ENCODE assay signal across 8 cellular contexts in genomic region chr15:80455668-80456442, GRCh38. TPM values are rescaled to one million over a fixed set of nuclear protein-coding genes. Genes with fewer than 3 reads are reported as not detected.
DNase-seq lines count a peak whose midpoint lies in the region; ATAC-seq, FAIRE-seq and TF ChIP-seq lines count a peak whose summit lies in the region.

No MANE protein-coding gene starts in this region.

- intact Hi-C loops in A673 (cut with micrococcal nuclease; ENCODE audit: unreplicated experiment), result loop anchor here (1.0 to 5.0 kb wide), 4 partner anchors 320 to 811 kb away; no protein-coding TSS in a partner anchor
- intact Hi-C loops in left ventricle myocardium superior (cut with micrococcal nuclease), result loop anchor here (2.0 to 10.0 kb wide), 2 partner anchors 321 to 519 kb away; no protein-coding TSS in a partner anchor
- intact Hi-C loops in sigmoid colon (cut with DNase I), result loop anchor here (2.0 to 5.0 kb wide), 4 partner anchors 111 to 515 kb away; no protein-coding TSS in a partner anchor

- H3K9me3 ChIP-seq in A673 (ENCODE audit: low read depth, low read length, poor library complexity, severe bottlenecking) (no peaks in the 10 kb centered on the region), sigmoid colon (no peaks in the 10 kb centered on the region)

- H3K4me1 ChIP-seq in A673 (ENCODE audit: insufficient read depth, low read length, poor library complexity, severe bottlenecking), result no peaks in the 10 kb centered on the region
- peaks cover 0 to 18% (median 9%) of the 10 kb centered on the region in 4 donors for H3K4me1 ChIP-seq in sigmoid colon

- DNase-seq in A673 (ENCODE audit: low spot score) (peak; percentile 66), GM18507 (ENCODE audit: extremely low spot score, insufficient read length, low read depth) (peak; percentile 39), NB4 (ENCODE audit: low read depth) (peak; percentile 73), SW 1271 (lab: John Stamatoyannopoulos, UW) (peak; percentile 27 to 75), amygdala (lab: John Stamatoyannopoulos, UW) (peak in 33 of 56 donors; percentile 9 to 67 (median 31)), left ventricle myocardium superior (peak; percentile 54), sigmoid colon (peak; percentile 74)

- no TSS peak for BruUV-seq in A673 (replicated peaks; lab: Mats Ljungman, UMichigan)

- H3K27ac ChIP-seq in A673 (ENCODE audit: low read depth, low read length, poor library complexity, severe bottlenecking) (no peak overlapping the region), sigmoid colon (no peak overlapping the region)

- H3K36me3 ChIP-seq in A673 (ENCODE audit: insufficient read depth, low read length, poor library complexity, severe bottlenecking) (no peaks in the 10 kb centered on the region), sigmoid colon (peaks cover 0 to 7% (median 0%) of the 10 kb centered on the region in 4 donors)

- H3K27me3 ChIP-seq in A673 (replicated peaks; ENCODE audit: insufficient read depth, low read depth, low read length, poor library complexity) (no peaks in the 10 kb centered on the region), sigmoid colon (no peaks in the 10 kb centered on the region)

- H3K4me3 ChIP-seq in A673 (ENCODE audit: low read depth, low read length, poor library complexity, severe bottlenecking) (no peak overlapping the region), NB4 (ENCODE audit: low read depth, low read length) (no peak overlapping the region), sigmoid colon (no peak overlapping the region)

- no peak for TF ChIP-seq POLR2A in NB4 (IDR thresholded peaks at IDR 0.05; ENCODE audit: extremely low read depth, insufficient read length)
- no peak for TF ChIP-seq POLR2A in sigmoid colon (IDR thresholded peaks at IDR 0.05)

- CTCF ChIA-PET in A673 (lab: Charles Lee), result interaction anchor here (1.1 to 1.4 kb wide), 2 partner anchors 324 to 810 kb away, joined by 3 to 4 read pairs; no protein-coding TSS in a partner anchor

- 23% methylated on average over 17 of the region's 17 CpGs for WGBS in sigmoid colon, 2 donors

- FAIRE-seq in GM18507 (lab: Jason Lieb, UNC), result peak; percentile 89

- no peak for TF ChIP-seq EP300 in sigmoid colon (IDR thresholded peaks at IDR 0.05)

- TF ChIP-seq CTCF in A673 (conservative IDR thresholded peaks at IDR 0.05; ENCODE audit: low read depth, low read length) (peak; percentile 93), NB4 (IDR thresholded peaks at IDR 0.05; ENCODE audit: low read depth, low read length) (peak; percentile 91), sigmoid colon (IDR thresholded peaks at IDR 0.05) (peak; percentile 68 to 89 (median 88))

- POLR2A ChIA-PET in A673 (lab: Charles Lee; ENCODE audit: low non-redundant PET), result no interaction called here

- ATAC-seq in left ventricle myocardium superior (peak; percentile 75), GM19455 (IDR thresholded peaks at IDR 0.05; ENCODE audit: unreplicated experiment) (no peak)

RNA-seq across cellular contexts. Expression of gene ARNT2, which starts 51.7 kb away (rescaled TPM):
- 1.4 and 2.1 TPM in 2 replicates for total RNA-seq in A673 (2021)
- 4.1 TPM for total RNA-seq in left ventricle myocardium superior
- 10 to 100 TPM in 1 of 4 donors, 1 to 10 TPM in 3; 4.3 to 16.1 (median 7.0) TPM for total RNA-seq in sigmoid colon
- 1 to 10 TPM; 1.2 to 2.7 (median 1.8) TPM for polyA plus RNA-seq in sigmoid colon
